In genomic region chr16:71738820-71739219, GRCh38 we compare ENCODE assay signal across 17 cellular contexts. TPM values are rescaled to one million over a fixed set of nuclear protein-coding genes. Genes with fewer than 3 reads are reported as not detected.
DNase-seq lines count a peak whose midpoint lies in the region; ATAC-seq, FAIRE-seq and TF ChIP-seq lines count a peak whose summit lies in the region.
"Had no signal": no experiment of that assay in that cellular context is flagged by ENCODE, and none has a peak within 500 bp of the region (broad histone marks: within the 10 kb centered on the region; RNA-seq: fewer than 3 reads in every experiment).

No MANE protein-coding gene starts in this region.

- no peaks in the 10 kb centered on the region for H3K27me3 ChIP-seq in Caco-2 (replicated peaks; ENCODE audit: control insufficient read depth, insufficient read depth, low read length)
- no peaks in the 10 kb centered on the region for H3K27me3 ChIP-seq in HepG2 (ENCODE audit: control insufficient read depth in 1 of 2, insufficient read depth in 2 of 2, low read length in 2 of 2)

- intact Hi-C loops in Caco-2 (cut with micrococcal nuclease; ENCODE audit: unreplicated experiment) (no loop called here), HepG2 (cut with micrococcal nuclease; ENCODE audit: unreplicated experiment) (no loop called here)

- no peak for TF ChIP-seq RAD21 in HepG2 (CRISPR knock-in tag; IDR thresholded peaks at IDR 0.05)

- H3K4me3 Mint-ChIP-seq in Caco-2 (ENCODE audit: unreplicated experiment): no peak overlapping the region
- H3K4me3 Mint-ChIP-seq in stimulated activated effector memory CD8-positive, alpha-beta T cell treated with anti-CD3 and anti-CD28 coated beads, Interleukin-12 subunit alpha, Interleukin-12 subunit beta, amount 100 ng/mL, for 72 hours: no peak overlapping the region
- H3K4me3 Mint-ChIP-seq: CD4-positive, alpha-beta memory T cell; HFFc6 had no signal

- POLR2A ChIA-PET in Caco-2 (lab: Charles Lee): no interaction called here
- POLR2A ChIA-PET in HepG2 (lab: Yijun Ruan, JAX): no interaction called here

- ATAC-seq in HepG2 (peak; percentile 83), HG02678 (IDR thresholded peaks at IDR 0.05; ENCODE audit: unreplicated experiment) (no peak)
- ATAC-seq in stimulated activated effector memory CD8-positive, alpha-beta T cell treated with anti-CD3 and anti-CD28 coated beads, Interleukin-12 subunit alpha, Interleukin-12 subunit beta, amount 100 ng/mL, for 72 hours: no peak

- CTCF ChIA-PET in Caco-2 (lab: Charles Lee): interaction anchor here (0.5 to 0.8 kb wide), 2 partner anchors 113 to 223 kb away, joined by 3 read pairs; partner anchors contain the start of gene MARVELD3
- CTCF ChIA-PET in HepG2 (lab: Yijun Ruan, JAX; ENCODE audit: low intra/inter-chr PET ratio, low total read pairs): no interaction called here

- peaks cover 32% of the 10 kb centered on the region for H3K4me1 Mint-ChIP-seq in Caco-2 (ENCODE audit: low read depth, unreplicated experiment)
- no peaks in the 10 kb centered on the region for H3K4me1 Mint-ChIP-seq in stimulated activated effector memory CD8-positive, alpha-beta T cell treated with anti-CD3 and anti-CD28 coated beads, Interleukin-12 subunit alpha, Interleukin-12 subunit beta, amount 100 ng/mL, for 72 hours
- H3K4me1 Mint-ChIP-seq: CD4-positive, alpha-beta memory T cell had no signal

- H3K79me2 ChIP-seq in HepG2 (ENCODE audit: insufficient read depth, low read length): no peaks in the 10 kb centered on the region

- TF ChIP-seq POLR2A in HepG2 (IDR thresholded peaks at IDR 0.05; ENCODE audit: insufficient read depth in 1 of 2, low read depth in 2 of 2, low read length in 2 of 2): no peak

- peaks cover 29% of the 10 kb centered on the region for H3K4me1 ChIP-seq in Caco-2
- peaks cover 25% of the 10 kb centered on the region for H3K4me1 ChIP-seq in HepG2 (ENCODE audit: insufficient read depth, low read length)
- H3K4me1 ChIP-seq: HAP-1 had no signal

- no peak overlapping the region for H3K27ac ChIP-seq in HepG2 (ENCODE audit: extremely low read length, insufficient read depth, low read length)

- peak overlapping the region; percentile 27 for H3K27ac Mint-ChIP-seq in Caco-2 (ENCODE audit: unreplicated experiment)
- peak overlapping the region; percentile 45 for H3K27ac Mint-ChIP-seq in stimulated activated effector memory CD8-positive, alpha-beta T cell treated with anti-CD3 and anti-CD28 coated beads, Interleukin-12 subunit alpha, Interleukin-12 subunit beta, amount 100 ng/mL, for 72 hours
- H3K27ac Mint-ChIP-seq: HFFc6 had no signal

- H3K9ac ChIP-seq in HepG2 (ENCODE audit: insufficient read depth, low read depth, low read length): no peak overlapping the region

- H3K4me3 ChIP-seq in Caco-2 (ENCODE audit: low read depth, low read length) (no peak overlapping the region), HepG2 (replicated peaks in 1 of 3; ENCODE audit: insufficient read depth in 1 of 3, low read depth in 2 of 3, low read length in 3 of 3) (no peak overlapping the region)
- H3K4me3 ChIP-seq: HAP-1 had no signal

- H3K36me3 Mint-ChIP-seq in Caco-2 (ENCODE audit: insufficient read depth, unreplicated experiment): peaks cover 88% of the 10 kb centered on the region
- peaks cover 100% of the 10 kb centered on the region for H3K36me3 Mint-ChIP-seq in stimulated activated effector memory CD8-positive, alpha-beta T cell treated with anti-CD3 and anti-CD28 coated beads, Interleukin-12 subunit alpha, Interleukin-12 subunit beta, amount 100 ng/mL, for 72 hours

- BruUV-seq in Caco-2 (replicated peaks; lab: Mats Ljungman, UMichigan) (no TSS peak), HepG2 (replicated peaks; lab: Mats Ljungman, UMichigan) (no TSS peak)

- TF ChIP-seq EP300 in HepG2 (IDR thresholded peaks at IDR 0.05; ENCODE audit: low read depth in 2 of 2, low read length in 2 of 2) (no peak), HepG2 (CRISPR knock-in tag; IDR thresholded peaks at IDR 0.05; ENCODE audit: borderline replicate concordance) (no peak)

- 60% methylated on average over 3 of the region's 3 CpGs for WGBS in HepG2 (ENCODE audit: low lambda C conversion rate)

- DNase-seq in Caco-2: peak in 1 of 2 experiments; percentile 36
- no peak for DNase-seq in HTR-8/SVneo (ENCODE audit: insufficient read length, low spot score)
- no peak for DNase-seq in HepG2 (ENCODE audit: low spot score)
- DNase-seq in stimulated activated effector memory CD8-positive, alpha-beta T cell treated with anti-CD3 and anti-CD28 coated beads, Interleukin-12 subunit alpha, Interleukin-12 subunit beta, amount 100 ng/mL, for 72 hours (ENCODE audit: low spot score in 2 of 2): no peak
- DNase-seq in NCI-H1417 treated with DMSO at 0.1 percent for 48 hours (lab: John Stamatoyannopoulos, UW): no peak
- DNase-seq: C1 segment of cervical spinal cord; CD4-positive, alpha-beta memory T cell; COR-L47; DMS153; DND-41; GOT3; HFFc6 had no signal

- H3K9me3 Mint-ChIP-seq in Caco-2 (ENCODE audit: unreplicated experiment): no peaks in the 10 kb centered on the region
- no peaks in the 10 kb centered on the region for H3K9me3 Mint-ChIP-seq in stimulated activated effector memory CD8-positive, alpha-beta T cell treated with anti-CD3 and anti-CD28 coated beads, Interleukin-12 subunit alpha, Interleukin-12 subunit beta, amount 100 ng/mL, for 72 hours
- H3K9me3 Mint-ChIP-seq: CD4-positive, alpha-beta memory T cell; HFFc6 had no signal

- in situ Hi-C loops in HepG2 (cut with HindIII; ENCODE audit: extremely low pct_ligation_motif_present, low pct_unique_long_range_greater_than_20kb): no loop called here

- FAIRE-seq in HTR-8/SVneo (lab: Jason Lieb, UNC): peak; percentile 74
- peak; percentile 56 for FAIRE-seq in HepG2 (lab: Jason Lieb, UNC)
- FAIRE-seq: G401.6, GM12892, H54 had no signal

- H3K9me3 ChIP-seq in Caco-2 (no peaks in the 10 kb centered on the region), HepG2 (ENCODE audit: low read length) (no peaks in the 10 kb centered on the region)
- H3K9me3 ChIP-seq: HAP-1 had no signal

- H3K27me3 Mint-ChIP-seq in Caco-2 (ENCODE audit: insufficient read depth, unreplicated experiment): no peaks in the 10 kb centered on the region
- H3K27me3 Mint-ChIP-seq: CD4-positive, alpha-beta memory T cell had no signal

- no peak for TF ChIP-seq CTCF in Caco-2 (IDR thresholded peaks at IDR 0.05; ENCODE audit: insufficient read depth in 1 of 2, low read depth in 1 of 2, low read length in 1 of 2, severe bottlenecking in 1 of 2, unreplicated experiment in 1 of 2)
- no peak for TF ChIP-seq CTCF in HepG2 (CRISPR knock-in tag; IDR thresholded peaks at IDR 0.05)

- peaks cover 7% of the 10 kb centered on the region for H3K36me3 ChIP-seq in Caco-2 (ENCODE audit: control insufficient read depth, insufficient read depth, low read length)
- H3K36me3 ChIP-seq in HepG2 (replicated peaks in 1 of 2; ENCODE audit: control insufficient read depth in 1 of 2, insufficient read depth in 2 of 2, low read length in 2 of 2): peaks cover 15 to 66% of the 10 kb centered on the region in 2 experiments

- no peak overlapping the region for H2AFZ ChIP-seq in HepG2 (ENCODE audit: low read length)

- H3K4me2 ChIP-seq in HepG2 (ENCODE audit: low read depth, low read length): no peak overlapping the region

- H4K20me1 ChIP-seq in HepG2 (ENCODE audit: insufficient read depth, low read length): no peaks in the 10 kb centered on the region

TF ChIP-seq in HepG2, 621 proteins besides CTCF, POLR2A, EP300 and RAD21 (continues in another document):
- no peak for TF ChIP-seq ZZZ3 (CRISPR knock-in tag; IDR thresholded peaks at IDR 0.05; ENCODE audit: borderline replicate concordance)
- peak; percentile 44 for TF ChIP-seq HNF4A (CRISPR knock-in tag; IDR thresholded peaks at IDR 0.05)
- no peak for TF ChIP-seq GPN1 (CRISPR knock-in tag; IDR thresholded peaks at IDR 0.05; ENCODE audit: borderline replicate concordance)
- no peak for TF ChIP-seq ETV5 (CRISPR knock-in tag; IDR thresholded peaks at IDR 0.05; ENCODE audit: borderline replicate concordance)
- peak; percentile 29; the same call in 1 of the 2 replicates for TF ChIP-seq HNF4G (IDR thresholded peaks at IDR 0.05; ENCODE audit: borderline replicate concordance, low read depth, low read length)
- no peak for TF ChIP-seq HNF4G (CRISPR knock-in tag; IDR thresholded peaks at IDR 0.05; ENCODE audit: borderline replicate concordance, low read depth)

RNA-seq across cellular contexts. Expression of gene PHLPP2, which starts 14.3 kb away (rescaled TPM):
- 18.8 and 20.6 TPM in 2 replicates for total RNA-seq in Caco-2 (2022)
- 8.9 and 9.6 TPM in 2 replicates for total RNA-seq in HepG2 (2016; rRNA removed; fragmentation: Illumina TruSeq; extraction: Trizol)
- 11.8 and 13.6 TPM in 2 replicates for total RNA-seq in HepG2 (2016; cell fraction: cytosol; rRNA removed; fragmentation: Illumina TruSeq; extraction: Trizol; ENCODE audit: low read depth)
- total RNA-seq in HepG2 (2016; cell fraction: insoluble cytoplasmic fraction; rRNA removed; fragmentation: Illumina TruSeq; extraction: Trizol): 8.2 and 9.0 TPM in 2 replicates
- total RNA-seq in HepG2 (2016; cell fraction: membrane; rRNA removed; fragmentation: Illumina TruSeq; extraction: Trizol): 7.0 and 7.7 TPM in 2 replicates
- total RNA-seq in HepG2 (2016; cell fraction: nucleus; rRNA removed; fragmentation: Illumina TruSeq; extraction: Trizol): 10.5 and 11.4 TPM in 2 replicates
- polyA plus RNA-seq in HepG2 (2011; rRNA removed): 8.9 and 13.8 TPM in 2 replicates
- 6.1 and 9.0 TPM in 2 replicates for polyA plus RNA-seq in HepG2 (2011; cell fraction: cytosol; rRNA removed)
- polyA plus RNA-seq in HepG2 (2011; cell fraction: nucleus; rRNA removed): 10.8 and 14.3 TPM in 2 replicates
- polyA plus RNA-seq in HepG2 (2012): 5.4 and 5.8 TPM in 2 replicates
- polyA plus RNA-seq in HepG2 (2016; cell fraction: cytosol; fragmentation: Illumina TruSeq; extraction: Trizol; ENCODE audit: low read depth): 0.49 and 0.51 TPM in 2 replicates
- 4.9 and 5.3 TPM in 2 replicates for polyA plus RNA-seq in HepG2 (2016; cell fraction: insoluble cytoplasmic fraction; fragmentation: Illumina TruSeq; extraction: Trizol; ENCODE audit: low read depth)
- polyA plus RNA-seq in HepG2 (2016; cell fraction: membrane; fragmentation: Illumina TruSeq; extraction: Trizol; ENCODE audit: low read depth): 0.70 and 0.99 TPM in 2 replicates
- 10.8 and 11.1 TPM in 2 replicates for polyA plus RNA-seq in HepG2 (2016; cell fraction: nucleus; fragmentation: Illumina TruSeq; extraction: Trizol; ENCODE audit: insufficient read depth, low read depth)
- 27.4 and 35.4 TPM in 2 replicates for polyA minus RNA-seq in HepG2 (2011; rRNA and poly(A)+ RNA removed; ENCODE audit: low replicate concordance)
- polyA minus RNA-seq in HepG2 (2011; cell fraction: cytosol; rRNA and poly(A)+ RNA removed): 14.7 and 18.3 TPM in 2 replicates
- polyA minus RNA-seq in HepG2 (2011; cell fraction: nucleus; rRNA and poly(A)+ RNA removed): 23.0 and 30.5 TPM in 2 replicates
